In genomic region chr21:14591882-14592281, GRCh38 we compare ENCODE assay signal across 9 cellular contexts. TPM values are rescaled to one million over a fixed set of nuclear protein-coding genes. Genes with fewer than 3 reads are reported as not detected.
A peak's percentile ranks its signal among the peaks of the same experiment; 100 is the strongest.
DNase-seq lines count a peak whose midpoint lies in the region; ATAC-seq and TF ChIP-seq lines count a peak whose summit lies in the region.
"Had no signal": no experiment of that assay in that cellular context is flagged by ENCODE, and none has a peak within 500 bp of the region (broad histone marks: within the 10 kb centered on the region; RNA-seq: fewer than 3 reads in every experiment).

No MANE protein-coding gene starts in this region.

- peaks cover 13% of the 10 kb centered on the region for H3K9me3 Mint-ChIP-seq in activated naive CD4-positive, alpha-beta T cell treated with anti-CD3 and anti-CD28 coated beads, Interleukin-2, amount 50 U/mL, for 24 hours
- H3K9me3 Mint-ChIP-seq in activated naive CD4-positive, alpha-beta T cell treated with anti-CD3 and anti-CD28 coated beads for 36 hours: peaks cover 4% of the 10 kb centered on the region
- peaks cover 26% of the 10 kb centered on the region for H3K9me3 Mint-ChIP-seq in activated CD4-positive, alpha-beta memory T cell treated with anti-CD3 and anti-CD28 coated beads, Interleukin-2, amount 10 ng/mL, durations not matched to agents 7 days and 5 days

- no peak overlapping the region for H3K4me3 ChIP-seq in upper lobe of right lung

- no peaks in the 10 kb centered on the region for H3K9me3 ChIP-seq in upper lobe of right lung

- peaks cover 35% of the 10 kb centered on the region for H3K4me1 Mint-ChIP-seq in activated naive CD4-positive, alpha-beta T cell treated with anti-CD3 and anti-CD28 coated beads, Interleukin-2, amount 50 U/mL, for 24 hours
- H3K4me1 Mint-ChIP-seq in activated naive CD4-positive, alpha-beta T cell treated with anti-CD3 and anti-CD28 coated beads for 36 hours (ENCODE audit: low read depth): peaks cover 19% of the 10 kb centered on the region
- peaks cover 28% of the 10 kb centered on the region for H3K4me1 Mint-ChIP-seq in activated CD4-positive, alpha-beta memory T cell treated with anti-CD3 and anti-CD28 coated beads, Interleukin-2, amount 10 ng/mL, durations not matched to agents 7 days and 5 days

- no peaks in the 10 kb centered on the region for H3K36me3 ChIP-seq in upper lobe of right lung

- no peaks in the 10 kb centered on the region for H3K27me3 Mint-ChIP-seq in activated naive CD4-positive, alpha-beta T cell treated with anti-CD3 and anti-CD28 coated beads, Interleukin-2, amount 50 U/mL, for 24 hours
- no peaks in the 10 kb centered on the region for H3K27me3 Mint-ChIP-seq in activated naive CD4-positive, alpha-beta T cell treated with anti-CD3 and anti-CD28 coated beads for 36 hours (ENCODE audit: low read depth)
- no peaks in the 10 kb centered on the region for H3K27me3 Mint-ChIP-seq in activated CD4-positive, alpha-beta memory T cell treated with anti-CD3 and anti-CD28 coated beads, Interleukin-2, amount 10 ng/mL, durations not matched to agents 7 days and 5 days

- ATAC-seq in upper lobe of right lung: peak; percentile 93

- in situ Hi-C loops in GM13976 (cut with MboI; ENCODE audit: low sequenced_read_pairs, unreplicated experiment): no loop called here

- intact Hi-C loops in activated naive CD4-positive, alpha-beta T cell treated with anti-CD3 and anti-CD28 coated beads for 36 hours (cut with micrococcal nuclease): loop anchor here (2.0 to 5.0 kb wide), 4 partner anchors 29 to 85 kb away; no protein-coding TSS in a partner anchor
- intact Hi-C loops in upper lobe of right lung (cut with DNase I): no loop called here

- H3K36me3 Mint-ChIP-seq in activated naive CD4-positive, alpha-beta T cell treated with anti-CD3 and anti-CD28 coated beads, Interleukin-2, amount 50 U/mL, for 24 hours: peaks cover 8% of the 10 kb centered on the region
- H3K36me3 Mint-ChIP-seq in activated naive CD4-positive, alpha-beta T cell treated with anti-CD3 and anti-CD28 coated beads for 36 hours (ENCODE audit: low read depth): peaks cover 2% of the 10 kb centered on the region
- H3K36me3 Mint-ChIP-seq in activated CD4-positive, alpha-beta memory T cell treated with anti-CD3 and anti-CD28 coated beads, Interleukin-2, amount 10 ng/mL, durations not matched to agents 7 days and 5 days (ENCODE audit: low read depth): peaks cover 38% of the 10 kb centered on the region

- H3K4me3 Mint-ChIP-seq in activated naive CD4-positive, alpha-beta T cell treated with anti-CD3 and anti-CD28 coated beads, Interleukin-2, amount 50 U/mL, for 24 hours: peak overlapping the region; percentile 37
- H3K4me3 Mint-ChIP-seq in activated naive CD4-positive, alpha-beta T cell treated with anti-CD3 and anti-CD28 coated beads for 36 hours: no peak overlapping the region
- H3K4me3 Mint-ChIP-seq in activated CD4-positive, alpha-beta memory T cell treated with anti-CD3 and anti-CD28 coated beads, Interleukin-2, amount 10 ng/mL, durations not matched to agents 7 days and 5 days: no peak overlapping the region

- H3K27me3 ChIP-seq in upper lobe of right lung: no peaks in the 10 kb centered on the region

- DNase-seq in activated naive CD4-positive, alpha-beta T cell treated with anti-CD3 and anti-CD28 coated beads for 36 hours: no peak
- peak; percentile 28 for DNase-seq in activated CD4-positive, alpha-beta memory T cell treated with anti-CD3 and anti-CD28 coated beads, Interleukin-2, amount 10 ng/mL, durations not matched to agents 7 days and 5 days
- peak; percentile 88 for DNase-seq in iris pigment epithelial cell (ENCODE audit: low read depth)
- DNase-seq in upper lobe of right lung: no peak
- DNase-seq in DMS79 (lab: John Stamatoyannopoulos, UW): no peak
- DNase-seq in GM13976 (ENCODE audit: low spot score): no peak
- DNase-seq in NCI-H1092 treated with DMSO at 0.1 percent for 48 hours (lab: John Stamatoyannopoulos, UW): no peak

- H3K4me1 ChIP-seq in upper lobe of right lung: peaks cover 8% of the 10 kb centered on the region

- peak overlapping the region; percentile 77 for H3K27ac ChIP-seq in upper lobe of right lung

- peak overlapping the region; percentile 83 for H3K27ac Mint-ChIP-seq in activated naive CD4-positive, alpha-beta T cell treated with anti-CD3 and anti-CD28 coated beads, Interleukin-2, amount 50 U/mL, for 24 hours
- H3K27ac Mint-ChIP-seq in activated naive CD4-positive, alpha-beta T cell treated with anti-CD3 and anti-CD28 coated beads for 36 hours: no peak overlapping the region
- peak overlapping the region; percentile 67 for H3K27ac Mint-ChIP-seq in activated CD4-positive, alpha-beta memory T cell treated with anti-CD3 and anti-CD28 coated beads, Interleukin-2, amount 10 ng/mL, durations not matched to agents 7 days and 5 days

- CTCF ChIA-PET in activated naive CD4-positive, alpha-beta T cell treated with anti-CD3 and anti-CD28 coated beads for 36 hours (lab: Charles Lee): interaction anchor here (1.5 kb wide), 1 partner anchor 145 kb away, joined by 3 read pairs; no protein-coding TSS in a partner anchor
- CTCF ChIA-PET in activated CD4-positive, alpha-beta memory T cell treated with anti-CD3 and anti-CD28 coated beads, Interleukin-2, amount 10 ng/mL, durations not matched to agents 7 days and 5 days (lab: Charles Lee): interaction anchor here (1.3 to 1.9 kb wide), 2 partner anchors 11 to 22 kb away, joined by 3 to 4 read pairs; no protein-coding TSS in a partner anchor

- TF ChIP-seq CTCF in upper lobe of right lung (IDR thresholded peaks at IDR 0.05): no peak
- no peak for TF ChIP-seq CTCF in GM13976 (IDR thresholded peaks at IDR 0.05; ENCODE audit: borderline replicate concordance, control extremely low read depth, extremely low read depth, insufficient read depth, missing control alignments)

- POLR2A ChIA-PET in activated CD4-positive, alpha-beta memory T cell treated with anti-CD3 and anti-CD28 coated beads, Interleukin-2, amount 10 ng/mL, durations not matched to agents 7 days and 5 days (lab: Charles Lee): interaction anchor here (0.6 to 2.0 kb wide), 9 partner anchors 8 to 210 kb away, joined by 3 to 7 read pairs (median 4); no protein-coding TSS in a partner anchor

RNA-seq across cellular contexts. Expression of gene SAMSN1, which starts 45.8 kb away (rescaled TPM):
- 10 to 100 TPM; 41.1 to 43.0 TPM for total RNA-seq in activated naive CD4-positive, alpha-beta T cell treated with anti-CD3 and anti-CD28 coated beads for 36 hours
- 10 to 100 TPM; 87.1 to 91.0 TPM for total RNA-seq in activated CD4-positive, alpha-beta memory T cell treated with anti-CD3 and anti-CD28 coated beads, Interleukin-2, amount 10 ng/mL, durations not matched to agents 7 days and 5 days
- 18.2 TPM for total RNA-seq in upper lobe of right lung
- total RNA-seq: myocyte had no signal

Comparison
In these comparisons a context has a peak if more than half of its experiments do, and no peak if none do; other contexts are left out.
1. DNase-seq: peak in activated CD4-positive, alpha-beta memory T cell treated with anti-CD3 and anti-CD28 coated beads, Interleukin-2, amount 10 ng/mL, durations not matched to agents 7 days and 5 days (single experiment) and iris pigment epithelial cell (single experiment); none in activated naive CD4-positive, alpha-beta T cell treated with anti-CD3 and anti-CD28 coated beads for 36 hours (single experiment), upper lobe of right lung (single experiment), DMS79 (single experiment), GM13976 (single experiment) and NCI-H1092 treated with DMSO at 0.1 percent for 48 hours (single experiment).